In genomic region chr6:24940311-24940917, GRCh38 we compare ENCODE assay signal across 18 cellular contexts. TPM values are rescaled to one million over a fixed set of nuclear protein-coding genes. Genes with fewer than 3 reads are reported as not detected.
A peak's percentile ranks its signal among the peaks of the same experiment; 100 is the strongest.
DNase-seq lines count a peak whose midpoint lies in the region; ATAC-seq lines count a peak whose summit lies in the region.
"Had no signal": no experiment of that assay in that cellular context is flagged by ENCODE, and none has a peak within 500 bp of the region (broad histone marks: within the 10 kb centered on the region; RNA-seq: fewer than 3 reads in every experiment).

No MANE protein-coding gene starts in this region.

- H3K4me3 Mint-ChIP-seq in activated naive CD4-positive, alpha-beta T cell treated with anti-CD3 and anti-CD28 coated beads, Interleukin-2, amount 10 ng/mL, durations not matched to agents 7 days and 5 days: peak overlapping the region; percentile 57
- peak overlapping the region; percentile 43 for H3K4me3 Mint-ChIP-seq in activated T-helper 1 cell treated with anti-CD3 and anti-CD28 coated beads, Interleukin-12 subunit alpha, Interleukin-12 subunit beta, Interleukin-2, Interleukin-4 antibody, amounts not matched to agents 30 ng/mL and 10 ng/mL and 1 ng/mL, durations not matched to agents 14 hours and 24 hours and 36 hours
- H3K4me3 Mint-ChIP-seq in stimulated activated naive CD8-positive, alpha-beta T cell treated with anti-CD3 and anti-CD28 coated beads, Interleukin-15, amount 100 ng/mL, for 72 hours: peak overlapping the region; percentile 51 to 71

- H4K20me1 ChIP-seq in Karpas-422 (ENCODE audit: insufficient read depth, low read depth, low read length): no peaks in the 10 kb centered on the region

- H3K9me3 Mint-ChIP-seq in activated naive CD4-positive, alpha-beta T cell treated with anti-CD3 and anti-CD28 coated beads, Interleukin-2, amount 10 ng/mL, durations not matched to agents 7 days and 5 days: peaks cover 34% of the 10 kb centered on the region
- peaks cover 22% of the 10 kb centered on the region for H3K9me3 Mint-ChIP-seq in activated T-helper 1 cell treated with anti-CD3 and anti-CD28 coated beads, Interleukin-12 subunit alpha, Interleukin-12 subunit beta, Interleukin-2, Interleukin-4 antibody, amounts not matched to agents 30 ng/mL and 10 ng/mL and 1 ng/mL, durations not matched to agents 14 hours and 24 hours and 36 hours
- H3K9me3 Mint-ChIP-seq in stimulated activated naive CD8-positive, alpha-beta T cell treated with anti-CD3 and anti-CD28 coated beads, Interleukin-15, amount 100 ng/mL, for 72 hours: peaks cover 12 to 18% of the 10 kb centered on the region in 2 donors

- CTCF ChIA-PET in activated naive CD4-positive, alpha-beta T cell treated with anti-CD3 and anti-CD28 coated beads, Interleukin-2, amount 10 ng/mL, durations not matched to agents 7 days and 5 days (lab: Charles Lee): no interaction called here

- peak overlapping the region; percentile 52 for H3K9ac ChIP-seq in Karpas-422 (ENCODE audit: low read length)
- H3K9ac ChIP-seq: SK-N-SH had no signal

- H3K79me2 ChIP-seq in Karpas-422 (ENCODE audit: low read length): peaks cover 33% of the 10 kb centered on the region

- no peaks in the 10 kb centered on the region for H3K9me2 ChIP-seq in Karpas-422 (replicated peaks; ENCODE audit: insufficient read depth, low read length)
- H3K9me2 ChIP-seq: SK-N-SH had no signal

- H3K4me1 Mint-ChIP-seq in activated naive CD4-positive, alpha-beta T cell treated with anti-CD3 and anti-CD28 coated beads, Interleukin-2, amount 10 ng/mL, durations not matched to agents 7 days and 5 days: peaks cover 72% of the 10 kb centered on the region
- peaks cover 65% of the 10 kb centered on the region for H3K4me1 Mint-ChIP-seq in activated T-helper 1 cell treated with anti-CD3 and anti-CD28 coated beads, Interleukin-12 subunit alpha, Interleukin-12 subunit beta, Interleukin-2, Interleukin-4 antibody, amounts not matched to agents 30 ng/mL and 10 ng/mL and 1 ng/mL, durations not matched to agents 14 hours and 24 hours and 36 hours (ENCODE audit: low read depth)
- H3K4me1 Mint-ChIP-seq in stimulated activated naive CD8-positive, alpha-beta T cell treated with anti-CD3 and anti-CD28 coated beads, Interleukin-15, amount 100 ng/mL, for 72 hours: peaks cover 70% of the 10 kb centered on the region

- H3K36me3 Mint-ChIP-seq in activated naive CD4-positive, alpha-beta T cell treated with anti-CD3 and anti-CD28 coated beads, Interleukin-2, amount 10 ng/mL, durations not matched to agents 7 days and 5 days: peaks cover 63% of the 10 kb centered on the region
- peaks cover 18% of the 10 kb centered on the region for H3K36me3 Mint-ChIP-seq in activated T-helper 1 cell treated with anti-CD3 and anti-CD28 coated beads, Interleukin-12 subunit alpha, Interleukin-12 subunit beta, Interleukin-2, Interleukin-4 antibody, amounts not matched to agents 30 ng/mL and 10 ng/mL and 1 ng/mL, durations not matched to agents 14 hours and 24 hours and 36 hours (ENCODE audit: low read depth)

- H3K27ac Mint-ChIP-seq in activated naive CD4-positive, alpha-beta T cell treated with anti-CD3 and anti-CD28 coated beads, Interleukin-2, amount 10 ng/mL, durations not matched to agents 7 days and 5 days: peak overlapping the region; percentile 86
- H3K27ac Mint-ChIP-seq in activated T-helper 1 cell treated with anti-CD3 and anti-CD28 coated beads, Interleukin-12 subunit alpha, Interleukin-12 subunit beta, Interleukin-2, Interleukin-4 antibody, amounts not matched to agents 30 ng/mL and 10 ng/mL and 1 ng/mL, durations not matched to agents 14 hours and 24 hours and 36 hours: peak overlapping the region; percentile 84
- H3K27ac Mint-ChIP-seq in stimulated activated naive CD8-positive, alpha-beta T cell treated with anti-CD3 and anti-CD28 coated beads, Interleukin-15, amount 100 ng/mL, for 72 hours: peak overlapping the region; percentile 63 to 93

- H3K27me3 ChIP-seq in Karpas-422 (ENCODE audit: low read length): no peaks in the 10 kb centered on the region
- H3K27me3 ChIP-seq: heart right ventricle, upper lobe of left lung had no signal

- intact Hi-C loops in activated T-helper 1 cell treated with anti-CD3 and anti-CD28 coated beads, Interleukin-12 subunit alpha, Interleukin-12 subunit beta, Interleukin-2, Interleukin-4 antibody, amounts not matched to agents 30 ng/mL and 10 ng/mL and 1 ng/mL, durations not matched to agents 14 hours and 24 hours and 36 hours (cut with micrococcal nuclease): no loop called here

- peaks cover 4% of the 10 kb centered on the region for H3K27me3 Mint-ChIP-seq in activated naive CD4-positive, alpha-beta T cell treated with anti-CD3 and anti-CD28 coated beads, Interleukin-2, amount 10 ng/mL, durations not matched to agents 7 days and 5 days
- H3K27me3 Mint-ChIP-seq in activated T-helper 1 cell treated with anti-CD3 and anti-CD28 coated beads, Interleukin-12 subunit alpha, Interleukin-12 subunit beta, Interleukin-2, Interleukin-4 antibody, amounts not matched to agents 30 ng/mL and 10 ng/mL and 1 ng/mL, durations not matched to agents 14 hours and 24 hours and 36 hours (ENCODE audit: insufficient read depth): no peaks in the 10 kb centered on the region
- H3K27me3 Mint-ChIP-seq in stimulated activated naive CD8-positive, alpha-beta T cell treated with anti-CD3 and anti-CD28 coated beads, Interleukin-15, amount 100 ng/mL, for 72 hours: no peaks in the 10 kb centered on the region

- no peaks in the 10 kb centered on the region for H3K9me3 ChIP-seq in Karpas-422 (ENCODE audit: low read length)

- ATAC-seq in stimulated activated naive CD8-positive, alpha-beta T cell treated with anti-CD3 and anti-CD28 coated beads, Interleukin-15, amount 100 ng/mL, for 72 hours: no peak
- ATAC-seq: heart right ventricle had no signal

- peak overlapping the region; percentile 63; the same call in 1 of the 2 replicates for H2AFZ ChIP-seq in Karpas-422 (ENCODE audit: low read length)

- peak overlapping the region; percentile 75 for H3K4me2 ChIP-seq in Karpas-422 (ENCODE audit: low read depth, low read length, poor library complexity, severe bottlenecking)
- H3K4me2 ChIP-seq: SK-N-SH had no signal

- peak overlapping the region; percentile 55 for H3K4me3 ChIP-seq in Karpas-422 (ENCODE audit: low read length)
- H3K4me3 ChIP-seq: heart right ventricle, upper lobe of left lung had no signal

- H3K27ac ChIP-seq in Karpas-422 (ENCODE audit: low read length): peak overlapping the region; percentile 89
- H3K27ac ChIP-seq: heart right ventricle, upper lobe of left lung had no signal

- peaks cover 68% of the 10 kb centered on the region for H3K4me1 ChIP-seq in Karpas-422 (ENCODE audit: low read length)

- no peak for DNase-seq in activated naive CD4-positive, alpha-beta T cell treated with anti-CD3 and anti-CD28 coated beads, Interleukin-2, amount 10 ng/mL, durations not matched to agents 7 days and 5 days
- no peak for DNase-seq in activated naive CD4-positive, alpha-beta T cell (lab: John Stamatoyannopoulos, UW)
- no peak for DNase-seq in Karpas-422
- DNase-seq in activated T-helper 1 cell treated with anti-CD3 and anti-CD28 coated beads, Interleukin-12 subunit alpha, Interleukin-12 subunit beta, Interleukin-2, Interleukin-4 antibody, amounts not matched to agents 30 ng/mL and 10 ng/mL and 1 ng/mL, durations not matched to agents 14 hours and 24 hours and 36 hours (ENCODE audit: low spot score): no peak
- DNase-seq in stimulated activated naive CD8-positive, alpha-beta T cell treated with anti-CD3 and anti-CD28 coated beads, Interleukin-15, amount 100 ng/mL, for 72 hours: no peak
- no peak for DNase-seq in stimulated activated CD4-positive, alpha-beta T cell treated with anti-CD3 and anti-CD28 coated beads, Interleukin-1b, Interleukin-23, amount 100 ng/mL, for 48 hours
- no peak for DNase-seq in HuH-7.5 (ENCODE audit: low spot score)
- DNase-seq in SW480 (ENCODE audit: low spot score): no peak
- DNase-seq: activated CD4-positive, CD25-positive, alpha-beta regulatory T cell; H7; heart right ventricle; kidney; midbrain; NCI-H1048; NK-92 treated with Interleukin-12 subunit alpha and Interleukin-12 subunit beta, amount 100 ng/mL, for 24 hours; SK-N-SH; stimulated activated CD4-positive, alpha-beta T cell treated with anti-CD3 and anti-CD28 coated beads, Interleukin-4, amount 100 ng/mL, for 4 hours; upper lobe of left lung had no signal

- peaks cover 9% of the 10 kb centered on the region; the same call in 1 of the 2 replicates for H3K36me3 ChIP-seq in Karpas-422 (ENCODE audit: insufficient read depth, low read length)
- H3K36me3 ChIP-seq: heart right ventricle, upper lobe of left lung had no signal

RNA-seq across cellular contexts. Expression of gene RIPOR2, which starts 4.7 kb away (rescaled TPM):
- 72.1 and 73.8 TPM in 2 replicates for total RNA-seq in Karpas-422 (2014; rRNA removed; shearing (Covaris generic); ENCODE audit: low replicate concordance)
- total RNA-seq in activated T-helper 1 cell treated with anti-CD3 and anti-CD28 coated beads, Interleukin-12 subunit alpha, Interleukin-12 subunit beta, Interleukin-2, Interleukin-4 antibody, amounts not matched to agents 30 ng/mL and 10 ng/mL and 1 ng/mL, durations not matched to agents 14 hours and 24 hours and 36 hours: 30.8 and 31.1 TPM in 2 replicates
